19 cellular contexts compared by ENCODE assay signal in genomic region chr2:74862268-74862964, GRCh38. TPM values are rescaled to one million over a fixed set of nuclear protein-coding genes. Genes with fewer than 3 reads are reported as not detected.
DNase-seq lines count a peak whose midpoint lies in the region; ATAC-seq, FAIRE-seq and TF ChIP-seq lines count a peak whose summit lies in the region.
"Had no signal": no experiment of that assay in that cellular context is flagged by ENCODE, and none has a peak within 500 bp of the region (broad histone marks: within the 10 kb centered on the region; RNA-seq: fewer than 3 reads in every experiment).

No MANE protein-coding gene starts in this region.

- TF ChIP-seq POLR2A in HCT116 (IDR thresholded peaks at IDR 0.05; ENCODE audit: borderline replicate concordance, extremely low read depth, insufficient read depth, insufficient read length) = no peak
- TF ChIP-seq POLR2A in adrenal gland (IDR thresholded peaks at IDR 0.05) = no peak

- no peak overlapping the region for H3K4me3 ChIP-seq in HCT116 (replicated peaks in 1 of 2; ENCODE audit: low read depth in 1 of 2, low read length in 2 of 2)
- H3K4me3 ChIP-seq in adrenal gland = no peak overlapping the region
- H3K4me3 ChIP-seq: esophagus muscularis mucosa, uterus had no signal

- H3K27ac ChIP-seq in C4-2B (peak overlapping the region; percentile 68), HCT116 (ENCODE audit: low read depth, low read length) (no peak overlapping the region), adrenal gland (no peak overlapping the region)
- H3K27ac ChIP-seq: esophagus muscularis mucosa, uterus had no signal

- no peak for TF ChIP-seq CTCF in C4-2B (conservative IDR thresholded peaks at IDR 0.05)
- no peak for TF ChIP-seq CTCF in HCT116 (IDR thresholded peaks at IDR 0.05 in 2 of 3, conservative IDR thresholded peaks at IDR 0.05 in 1 of 3; ENCODE audit: borderline replicate concordance in 1 of 3, insufficient read depth in 1 of 3, low read depth in 2 of 3, low read length in 2 of 3)
- TF ChIP-seq CTCF in adrenal gland (IDR thresholded peaks at IDR 0.05) = no peak

- H3K79me2 ChIP-seq in HCT116 (ENCODE audit: insufficient read depth, low read length) = peaks cover 54% of the 10 kb centered on the region

- no peak for DNase-seq in HCT116 (ENCODE audit: low read depth, low spot score)
- peak; percentile 74 for DNase-seq in SK-N-DZ (ENCODE audit: low spot score)
- DNase-seq in left colon = peak; percentile 64 to 71
- DNase-seq in adrenal gland = no peak
- no peak for DNase-seq in NCI-H1436 treated with DMSO at 0.1 percent for 48 hours (lab: John Stamatoyannopoulos, UW)
- no peak for DNase-seq in SIG-M5 treated with dmso at 0.1 percent for 504 hours (lab: John Stamatoyannopoulos, UW; ENCODE audit: unreplicated experiment)
- DNase-seq in RCC 7860 (ENCODE audit: low spot score) = no peak
- DNase-seq: activated gamma-delta T cell treated with Interleukin-2 at 50 U/mL for 16 hours; dermis blood vessel endothelial cell; EL; midbrain; NCI-H2029 treated with DMSO at 0.1 percent for 48 hours; NK-92 treated with Interleukin-12 subunit alpha and Interleukin-12 subunit beta, amount 100 ng/mL, for 24 hours; SHP77 treated with DMSO at 0.1 percent for 48 hours; uterus had no signal

- H3K4me1 ChIP-seq in HCT116 (ENCODE audit: control insufficient read depth in 1 of 2, insufficient read depth in 2 of 2, low read length in 2 of 2) (peaks cover 48 to 58% of the 10 kb centered on the region in 2 experiments), adrenal gland (replicated peaks in 1 of 2) (no peaks in the 10 kb centered on the region)
- H3K4me1 ChIP-seq: uterus had no signal

- POLR2A ChIA-PET in HCT116 (lab: Charles Lee) = interaction anchor here (1.1 kb wide), 1 partner anchor 26 kb away, joined by 5 read pairs; no protein-coding TSS in a partner anchor

- ATAC-seq in HCT116 (no peak), left colon (peak; percentile 63)
- ATAC-seq: stimulated activated memory B cell treated with anti-CD40 and anti-IgM and Interleukin-4, amounts not matched to agents 10 μg/mL and 1 μg/mL and 100 μg/mL, for 72 hours had no signal

- H3K4me2 ChIP-seq in HCT116 (ENCODE audit: low read length) = peak overlapping the region; percentile 62; the same call in 1 of the 2 replicates

- H3K9me3 ChIP-seq in HCT116 (ENCODE audit: control insufficient read depth in 1 of 2, insufficient read depth in 1 of 2, low read depth in 1 of 2, low read length in 2 of 2) (no peaks in the 10 kb centered on the region), adrenal gland (replicated peaks in 1 of 3) (no peaks in the 10 kb centered on the region)
- H3K9me3 ChIP-seq: esophagus muscularis mucosa, uterus had no signal

- CTCF ChIA-PET in HCT116 (lab: Charles Lee) = interaction anchor here (1.5 kb wide), 1 partner anchor 171 kb away, joined by 4 read pairs; no protein-coding TSS in a partner anchor

- H3K36me3 ChIP-seq in HCT116 (ENCODE audit: control insufficient read depth in 1 of 2, insufficient read depth in 2 of 2, low read length in 2 of 2) (no peaks in the 10 kb centered on the region; a peak in 1 of 4 replicates), adrenal gland (replicated peaks in 1 of 2) (no peaks in the 10 kb centered on the region)
- H3K36me3 ChIP-seq: esophagus muscularis mucosa, uterus had no signal

- FAIRE-seq in RCC 7860 (lab: Jason Lieb, UNC) = no peak
- FAIRE-seq: TTC549 had no signal

- H2AFZ ChIP-seq in HCT116 (ENCODE audit: low read depth, low read length, poor library complexity, severe bottlenecking) = no peak overlapping the region

- RAD21 ChIA-PET in HCT116 (lab: Charles Lee; ENCODE audit: low non-redundant PET in 1 of 2, low total read pairs in 2 of 2, uncharacterized antibody in 2 of 2, unreplicated experiment in 2 of 2) = no interaction called here

- no peak for TF ChIP-seq RAD21 in HCT116 (IDR thresholded peaks at IDR 0.05; ENCODE audit: low read depth)

- H4K20me1 ChIP-seq in HCT116 (ENCODE audit: insufficient read depth) = 0 out of 2 replicates have a peak, but pooled peaks cover 3% of the 10 kb centered on the region

- H3K9me2 ChIP-seq in HCT116 (ENCODE audit: insufficient read depth) = no peaks in the 10 kb centered on the region

- 74 to 92% (median 84%) methylated on average over 13 of the region's 13 CpGs for whole genome bisulfite sequencing in adrenal gland, 4 donors

- no TSS peak for BruUV-seq in HCT116 (replicated peaks; lab: Mats Ljungman, UMichigan)

- H3K27me3 ChIP-seq in HCT116 (ENCODE audit: insufficient read depth, low read length) (no peaks in the 10 kb centered on the region), adrenal gland (no peaks in the 10 kb centered on the region)
- H3K27me3 ChIP-seq: esophagus muscularis mucosa, uterus had no signal

- no peak overlapping the region for H3K9ac ChIP-seq in HCT116 (ENCODE audit: low read length)

- intact Hi-C loops in HCT116 (cut with micrococcal nuclease) = no loop called here
- intact Hi-C loops in left colon (cut with DNase I, micrococcal nuclease) = no loop called here
- intact Hi-C loops in adrenal gland (cut with DNase I) = no loop called here

TF ChIP-seq in HCT116, 20 proteins besides CTCF, POLR2A, EP300 and RAD21:
- TF ChIP-seq ELF1 (IDR thresholded peaks at IDR 0.05; ENCODE audit: borderline replicate concordance, low read depth) (no peak), REST (IDR thresholded peaks at IDR 0.05; ENCODE audit: low read depth) (no peak), POLR2AphosphoS5 (IDR thresholded peaks at IDR 0.05; ENCODE audit: low read depth, low read length) (no peak), MAX (IDR thresholded peaks at IDR 0.05) (0 out of 2 replicates have a peak, but pooled peaks have one; percentile 5)

RNA-seq across cellular contexts. Expression of gene HK2, which starts 28.5 kb away (rescaled TPM):
- total RNA-seq in HCT116 (2021; ENCODE audit: unreplicated experiment) (42.5 TPM), left colon (100 to 1,000 TPM; 172 to 423 TPM), adrenal gland (10 to 100 TPM in 2 of 8 donors, 1 to 10 TPM in 6; 1.2 to 11.7 (median 5.0) TPM)
- polyA plus RNA-seq in HCT116 (2012) = 53.6 and 66.0 TPM in 2 replicates
- 11.6 and 14.0 TPM in 2 replicates for polyA plus RNA-seq in SK-N-DZ (2014; cell fraction: cytosol; rRNA removed)
- 11.3 and 24.0 TPM in 2 replicates for polyA plus RNA-seq in SK-N-DZ (2014; cell fraction: nucleus; rRNA removed)
- 1 to 10 TPM; 1.5 to 5.9 (median 2.2) TPM for polyA plus RNA-seq in adrenal gland

Comparison
In these comparisons a context has a peak if more than half of its experiments do, and no peak if none do; other contexts are left out.
1. DNase-seq: peak in SK-N-DZ (single experiment) and left colon (2 of 2); none in HCT116 (single experiment), adrenal gland (0 of 7), NCI-H1436 treated with DMSO at 0.1 percent for 48 hours (single experiment), SIG-M5 treated with dmso at 0.1 percent for 504 hours (single experiment) and RCC 7860 (single experiment).